In the genomic region with DNA sequence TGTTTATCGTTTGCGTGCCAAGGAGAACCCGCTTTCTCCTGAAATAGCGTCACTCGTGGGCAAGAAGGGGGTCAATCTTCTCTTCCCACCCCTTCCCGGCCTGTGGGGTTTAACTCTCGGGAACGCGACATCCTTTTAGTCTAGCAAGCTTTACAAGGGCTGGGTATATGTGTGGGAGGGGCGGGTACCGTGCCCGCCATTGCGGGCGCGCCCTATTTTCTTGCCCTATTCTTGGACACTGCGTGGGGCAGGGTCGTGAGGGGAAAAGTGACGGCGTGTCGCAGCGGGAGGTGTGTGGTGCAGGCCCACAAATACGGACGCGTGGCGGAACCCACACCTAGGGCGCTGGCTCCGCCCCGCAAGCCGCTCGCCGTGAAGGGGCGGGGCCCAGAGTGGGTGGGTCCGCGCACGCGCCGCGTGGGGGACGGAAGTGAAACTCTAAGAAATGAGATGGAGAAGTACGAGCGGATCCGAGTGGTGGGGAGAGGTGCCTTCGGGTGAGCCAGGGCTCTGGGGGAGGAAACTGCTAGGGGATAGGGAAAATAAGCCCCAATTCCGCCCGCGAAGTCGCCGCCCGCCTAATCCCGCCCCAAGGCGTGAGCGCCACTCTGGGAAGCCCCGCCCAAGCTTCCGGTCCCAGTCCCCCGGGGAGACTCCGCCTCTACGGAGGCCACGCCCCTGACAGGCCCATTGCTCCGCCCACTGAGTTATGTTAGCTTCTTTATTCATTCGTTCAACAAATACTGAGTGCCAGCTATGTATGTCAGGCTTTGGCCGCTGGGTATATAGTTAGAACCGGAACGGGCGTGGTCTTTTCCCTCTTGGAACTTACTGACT, we compare ENCODE assay signal across 8 cellular contexts. TPM values are rescaled to one million over a fixed set of nuclear protein-coding genes. Genes with fewer than 3 reads are reported as not detected.
DNase-seq lines count a peak whose midpoint lies in the region; ATAC-seq and TF ChIP-seq lines count a peak whose summit lies in the region.

A gene (plus strand): TSS at position 425 of the 837 bp plus-strand sequence. CDS start 26 bp downstream, at position 451.

- peak within 1 kb of the TSS; percentile 79 for H3K4me3 ChIP-seq in muscle layer of duodenum (ENCODE audit: low read depth in 1 of 2, low read length in 2 of 2)

- no peaks in the 10 kb centered on the region for H3K9me3 ChIP-seq in muscle layer of duodenum (ENCODE audit: control insufficient read depth in 1 of 2, low read length in 2 of 2)

- H3K4me3 Mint-ChIP-seq in activated T-cell treated with anti-CD3 and anti-CD28 coated beads, Interleukin-2, amount 50 U/mL, for 4 hours = peak within 1 kb of the TSS; percentile 94

- ATAC-seq in GM21576 (IDR thresholded peaks at IDR 0.05; ENCODE audit: unreplicated experiment) = peak; percentile 34
- peak; percentile 39 to 41 for ATAC-seq in activated T-cell treated with anti-CD3 and anti-CD28 coated beads, Interleukin-2, amount 50 U/mL, for 4 hours
- peak; percentile 76 for ATAC-seq in esophagus mucosa

- H3K36me3 ChIP-seq in muscle layer of duodenum (ENCODE audit: control insufficient read depth in 1 of 2, insufficient read depth in 2 of 2, low read length in 2 of 2) = peaks cover 13 to 23% of the 10 kb centered on the region in 2 donors

- DNase-seq in DMS153 (lab: John Stamatoyannopoulos, UW) (peak; percentile 84), KG1 (lab: John Stamatoyannopoulos, UW) (peak; percentile 98)
- peak; percentile 98 for DNase-seq in activated T-cell treated with anti-CD3 and anti-CD28 coated beads, Interleukin-2, amount 50 U/mL, for 4 hours
- DNase-seq in stimulated activated CD8-positive, alpha-beta memory T cell treated with anti-CD3 and anti-CD28 coated beads, Interleukin-4, amount 100 ng/mL, for 48 hours = peak; percentile 100

- H3K4me1 ChIP-seq in muscle layer of duodenum (ENCODE audit: control insufficient read depth in 1 of 2, insufficient read depth in 2 of 2, low read length in 2 of 2) = peaks cover 0 to 24% of the 10 kb centered on the region in 2 donors

- no peaks in the 10 kb centered on the region for H3K27me3 ChIP-seq in muscle layer of duodenum (ENCODE audit: low read depth, low read length)

- peaks cover 19% of the 10 kb centered on the region for H3K36me3 Mint-ChIP-seq in activated T-cell treated with anti-CD3 and anti-CD28 coated beads, Interleukin-2, amount 50 U/mL, for 4 hours (ENCODE audit: insufficient read depth)

- peaks cover 32% of the 10 kb centered on the region for H3K4me1 Mint-ChIP-seq in activated T-cell treated with anti-CD3 and anti-CD28 coated beads, Interleukin-2, amount 50 U/mL, for 4 hours (ENCODE audit: low read depth)

- no peaks in the 10 kb centered on the region for H3K9me3 Mint-ChIP-seq in activated T-cell treated with anti-CD3 and anti-CD28 coated beads, Interleukin-2, amount 50 U/mL, for 4 hours

- H3K27me3 Mint-ChIP-seq in activated T-cell treated with anti-CD3 and anti-CD28 coated beads, Interleukin-2, amount 50 U/mL, for 4 hours (ENCODE audit: low read depth) = no peaks in the 10 kb centered on the region

- H3K27ac ChIP-seq in muscle layer of duodenum (ENCODE audit: low read length) = peak within 1 kb of the TSS; percentile 84

TF ChIP-seq in PFSK-1, 5 proteins besides CTCF, POLR2A, EP300 and RAD21:
- TF ChIP-seq, protein P1, sequence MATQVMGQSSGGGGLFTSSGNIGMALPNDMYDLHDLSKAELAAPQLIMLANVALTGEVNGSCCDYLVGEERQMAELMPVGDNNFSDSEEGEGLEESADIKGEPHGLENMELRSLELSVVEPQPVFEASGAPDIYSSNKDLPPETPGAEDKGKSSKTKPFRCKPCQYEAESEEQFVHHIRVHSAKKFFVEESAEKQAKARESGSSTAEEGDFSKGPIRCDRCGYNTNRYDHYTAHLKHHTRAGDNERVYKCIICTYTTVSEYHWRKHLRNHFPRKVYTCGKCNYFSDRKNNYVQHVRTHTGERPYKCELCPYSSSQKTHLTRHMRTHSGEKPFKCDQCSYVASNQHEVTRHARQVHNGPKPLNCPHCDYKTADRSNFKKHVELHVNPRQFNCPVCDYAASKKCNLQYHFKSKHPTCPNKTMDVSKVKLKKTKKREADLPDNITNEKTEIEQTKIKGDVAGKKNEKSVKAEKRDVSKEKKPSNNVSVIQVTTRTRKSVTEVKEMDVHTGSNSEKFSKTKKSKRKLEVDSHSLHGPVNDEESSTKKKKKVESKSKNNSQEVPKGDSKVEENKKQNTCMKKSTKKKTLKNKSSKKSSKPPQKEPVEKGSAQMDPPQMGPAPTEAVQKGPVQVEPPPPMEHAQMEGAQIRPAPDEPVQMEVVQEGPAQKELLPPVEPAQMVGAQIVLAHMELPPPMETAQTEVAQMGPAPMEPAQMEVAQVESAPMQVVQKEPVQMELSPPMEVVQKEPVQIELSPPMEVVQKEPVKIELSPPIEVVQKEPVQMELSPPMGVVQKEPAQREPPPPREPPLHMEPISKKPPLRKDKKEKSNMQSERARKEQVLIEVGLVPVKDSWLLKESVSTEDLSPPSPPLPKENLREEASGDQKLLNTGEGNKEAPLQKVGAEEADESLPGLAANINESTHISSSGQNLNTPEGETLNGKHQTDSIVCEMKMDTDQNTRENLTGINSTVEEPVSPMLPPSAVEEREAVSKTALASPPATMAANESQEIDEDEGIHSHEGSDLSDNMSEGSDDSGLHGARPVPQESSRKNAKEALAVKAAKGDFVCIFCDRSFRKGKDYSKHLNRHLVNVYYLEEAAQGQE (IDR thresholded peaks at IDR 0.05; ENCODE audit: insufficient read depth in 1 of 2, low read depth in 2 of 2, low read length in 2 of 2) = no peak
- TF ChIP-seq FOXP2 (optimal IDR thresholded peaks at IDR 0.05; ENCODE audit: borderline replicate concordance, extremely low read depth, extremely low read length, insufficient read depth) (no peak), TAF1 (IDR thresholded peaks at IDR 0.05; ENCODE audit: borderline replicate concordance, insufficient read depth, low read length) (peak; percentile 68; the same call in 1 of the 2 replicates), POLR2AphosphoS5 (IDR thresholded peaks at IDR 0.05; ENCODE audit: low read depth, low read length) (peak; percentile 76), SIN3A (IDR thresholded peaks at IDR 0.05; ENCODE audit: borderline replicate concordance, insufficient read depth, low read length) (peak; percentile 37; the same call in 1 of the 2 replicates)

RNA-seq across cellular contexts. Expression of the gene that starts here (rescaled TPM):
- polyA plus RNA-seq in PFSK-1 (2012; ENCODE audit: insufficient read length, low read depth) = 2.7 TPM
- 1 to 10 TPM; 5.8 to 7.7 (median 7.6) TPM for total RNA-seq in activated T-cell treated with anti-CD3 and anti-CD28 coated beads, Interleukin-2, amount 50 U/mL, for 4 hours
- 3.9 TPM for total RNA-seq in esophagus mucosa

Comparison
In these comparisons a context has a peak if more than half of its experiments do, and no peak if none do; other contexts are left out.
1. Peak in every context shown above with its lines: DNase-seq, ATAC-seq, H3K4me3 ChIP-seq and H3K27ac ChIP-seq.